16 cellular contexts compared by ENCODE assay signal in genomic region chr12:110329710-110330109, GRCh38.
"Had no signal": no experiment of that assay in that cellular context is flagged by ENCODE, and none has a peak within 500 bp of the region (broad histone marks: within the 10 kb centered on the region; RNA-seq: fewer than 3 reads in every experiment).

No MANE protein-coding gene starts in this region.

- H3K27ac ChIP-seq: hepatocyte, prostate gland, transverse colon had no signal

- H3K9me3 Mint-ChIP-seq: activated B cell treated with CpG ODN at 0.5 μM for 24 hours; activated CD8-positive, alpha-beta T cell treated with anti-CD3 and anti-CD28 coated beads for 36 hours; memory B cell; nephron had no signal

- H3K4me3 Mint-ChIP-seq: activated B cell treated with CpG ODN at 0.5 μM for 24 hours; activated CD8-positive, alpha-beta T cell treated with anti-CD3 and anti-CD28 coated beads for 36 hours; memory B cell; nephron had no signal

- H3K9me3 ChIP-seq: left ventricle myocardium inferior, prostate gland, transverse colon had no signal

- H3K27me3 ChIP-seq: hepatocyte, transverse colon had no signal

- H3K4me1 Mint-ChIP-seq: activated B cell treated with CpG ODN at 0.5 μM for 24 hours had no signal

- H3K4me3 ChIP-seq: hepatocyte, left ventricle myocardium inferior, prostate gland, transverse colon had no signal

- DNase-seq: activated B cell treated with CpG ODN at 0.5 μM for 24 hours; activated CD4-positive, alpha-beta T cell treated with anti-CD3 and anti-CD28 coated beads for 48 hours; activated CD8-positive, alpha-beta T cell treated with anti-CD3 and anti-CD28 coated beads for 36 hours; activated T-cell treated with anti-CD3 and anti-CD28 coated beads, Interleukin-2, amount 50 U/mL, for 48 hours; aorta; dermis blood vessel endothelial cell; erythroblast; left ventricle myocardium inferior; stimulated activated naive CD8-positive, alpha-beta T cell treated with anti-CD3 and anti-CD28 coated beads, Interleukin-15, Interleukin-2, amounts not matched to agents 100 U/mL and 50 U/mL, for 24 hours; T-helper 2 cell; transverse colon had no signal

- H3K27ac Mint-ChIP-seq: activated B cell treated with CpG ODN at 0.5 μM for 24 hours, memory B cell had no signal

- H3K27me3 Mint-ChIP-seq: activated B cell treated with CpG ODN at 0.5 μM for 24 hours; activated CD8-positive, alpha-beta T cell treated with anti-CD3 and anti-CD28 coated beads for 36 hours; memory B cell had no signal

- H3K4me1 ChIP-seq: prostate gland had no signal

- ATAC-seq: activated CD8-positive, alpha-beta T cell treated with anti-CD3 and anti-CD28 coated beads for 36 hours; sciatic nerve; stimulated activated naive CD8-positive, alpha-beta T cell treated with anti-CD3 and anti-CD28 coated beads, Interleukin-15, Interleukin-2, amounts not matched to agents 100 U/mL and 50 U/mL, for 24 hours had no signal
